1 cellular context compared by ENCODE assay signal in the genomic region with DNA sequence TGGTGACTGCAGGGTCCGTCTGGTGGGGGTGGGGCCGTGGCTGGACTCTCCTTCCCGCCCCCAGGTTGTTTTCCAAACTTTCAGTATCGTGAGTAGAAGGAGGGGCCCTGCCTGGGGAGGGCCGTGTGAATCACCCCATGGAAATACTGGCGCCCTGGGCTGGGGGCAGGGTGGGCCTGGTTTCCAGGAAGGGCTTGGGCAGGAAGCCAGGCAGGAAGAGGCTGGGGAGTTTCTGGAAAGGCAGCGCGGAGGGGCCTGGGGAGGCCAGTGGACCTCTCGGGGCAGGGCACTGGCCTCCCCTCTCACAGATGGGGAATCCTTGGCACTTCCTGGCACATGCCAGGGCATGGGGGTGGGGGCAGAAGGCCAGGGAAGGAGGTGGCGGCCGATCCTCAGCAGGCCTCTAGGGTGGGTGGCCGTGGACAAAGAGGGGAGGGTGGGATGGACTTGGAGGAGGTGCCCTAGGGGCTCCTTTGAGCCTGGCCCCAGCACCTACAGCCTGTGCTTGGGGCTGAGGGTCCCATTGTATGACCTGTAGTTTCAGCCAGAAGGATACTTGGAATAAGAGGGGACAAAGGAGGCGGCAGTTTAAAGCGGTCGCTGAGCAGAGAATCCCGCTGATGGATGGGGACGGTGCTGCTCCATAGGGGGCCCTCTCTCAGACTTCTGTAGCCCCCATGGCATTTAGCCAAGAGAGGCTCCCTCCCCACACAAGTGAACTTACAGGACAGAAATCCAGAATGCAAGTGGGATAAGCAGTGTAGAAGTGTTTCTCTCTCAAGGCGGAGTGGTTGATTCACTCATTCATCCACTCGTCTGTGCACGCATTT.
TF ChIP-seq lines count a peak whose summit lies in the region.

No MANE protein-coding gene starts in this region.

TF ChIP-seq in SK-N-SH, 30 proteins besides CTCF, POLR2A, EP300 and RAD21:
- peak; percentile 59; the same call in 1 of the 2 replicates for TF ChIP-seq MXI1 (IDR thresholded peaks at IDR 0.05; ENCODE audit: low read depth, low read length)
- TF ChIP-seq, protein P1, sequence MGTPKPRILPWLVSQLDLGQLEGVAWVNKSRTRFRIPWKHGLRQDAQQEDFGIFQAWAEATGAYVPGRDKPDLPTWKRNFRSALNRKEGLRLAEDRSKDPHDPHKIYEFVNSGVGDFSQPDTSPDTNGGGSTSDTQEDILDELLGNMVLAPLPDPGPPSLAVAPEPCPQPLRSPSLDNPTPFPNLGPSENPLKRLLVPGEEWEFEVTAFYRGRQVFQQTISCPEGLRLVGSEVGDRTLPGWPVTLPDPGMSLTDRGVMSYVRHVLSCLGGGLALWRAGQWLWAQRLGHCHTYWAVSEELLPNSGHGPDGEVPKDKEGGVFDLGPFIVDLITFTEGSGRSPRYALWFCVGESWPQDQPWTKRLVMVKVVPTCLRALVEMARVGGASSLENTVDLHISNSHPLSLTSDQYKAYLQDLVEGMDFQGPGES (IDR thresholded peaks at IDR 0.05; ENCODE audit: low read depth, low read length): no peak
- TF ChIP-seq SIN3A (IDR thresholded peaks at IDR 0.05; ENCODE audit: borderline replicate concordance, low read depth, low read length): no peak
- TF ChIP-seq POLR2AphosphoS5 (IDR thresholded peaks at IDR 0.05; ENCODE audit: low read depth, low read length): peak; percentile 57
- TF ChIP-seq FOXM1 (IDR thresholded peaks at IDR 0.05; ENCODE audit: low read depth): 0 out of 2 replicates have a peak, but pooled peaks have one; percentile 27
- TF ChIP-seq TCF12 (IDR thresholded peaks at IDR 0.05): peak; percentile 79
- TF ChIP-seq NFIC (IDR thresholded peaks at IDR 0.05; ENCODE audit: borderline replicate concordance): peak; percentile 92
- TF ChIP-seq, protein P2, sequence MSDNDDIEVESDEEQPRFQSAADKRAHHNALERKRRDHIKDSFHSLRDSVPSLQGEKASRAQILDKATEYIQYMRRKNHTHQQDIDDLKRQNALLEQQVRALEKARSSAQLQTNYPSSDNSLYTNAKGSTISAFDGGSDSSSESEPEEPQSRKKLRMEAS (IDR thresholded peaks at IDR 0.05; ENCODE audit: low read depth): peak; percentile 51; the same call in 1 of the 2 replicates
- peak; percentile 53 for TF ChIP-seq CHD2 (IDR thresholded peaks at IDR 0.05; ENCODE audit: low read length, partially characterized antibody)
- TF ChIP-seq ELF1 (IDR thresholded peaks at IDR 0.05): peak; percentile 73
- TF ChIP-seq, protein P3, sequence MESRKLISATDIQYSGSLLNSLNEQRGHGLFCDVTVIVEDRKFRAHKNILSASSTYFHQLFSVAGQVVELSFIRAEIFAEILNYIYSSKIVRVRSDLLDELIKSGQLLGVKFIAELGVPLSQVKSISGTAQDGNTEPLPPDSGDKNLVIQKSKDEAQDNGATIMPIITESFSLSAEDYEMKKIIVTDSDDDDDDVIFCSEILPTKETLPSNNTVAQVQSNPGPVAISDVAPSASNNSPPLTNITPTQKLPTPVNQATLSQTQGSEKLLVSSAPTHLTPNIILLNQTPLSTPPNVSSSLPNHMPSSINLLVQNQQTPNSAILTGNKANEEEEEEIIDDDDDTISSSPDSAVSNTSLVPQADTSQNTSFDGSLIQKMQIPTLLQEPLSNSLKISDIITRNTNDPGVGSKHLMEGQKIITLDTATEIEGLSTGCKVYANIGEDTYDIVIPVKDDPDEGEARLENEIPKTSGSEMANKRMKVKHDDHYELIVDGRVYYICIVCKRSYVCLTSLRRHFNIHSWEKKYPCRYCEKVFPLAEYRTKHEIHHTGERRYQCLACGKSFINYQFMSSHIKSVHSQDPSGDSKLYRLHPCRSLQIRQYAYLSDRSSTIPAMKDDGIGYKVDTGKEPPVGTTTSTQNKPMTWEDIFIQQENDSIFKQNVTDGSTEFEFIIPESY (IDR thresholded peaks at IDR 0.05; ENCODE audit: borderline replicate concordance, low read depth): no peak
- peak; percentile 86; the same call in 1 of the 2 replicates for TF ChIP-seq TEAD4 (IDR thresholded peaks at IDR 0.05; ENCODE audit: borderline replicate concordance, insufficient read depth)
- TF ChIP-seq SMC3 (IDR thresholded peaks at IDR 0.05; ENCODE audit: low read depth, low read length): no peak
- TF ChIP-seq YY1 (IDR thresholded peaks at IDR 0.05; ENCODE audit: low read depth): no peak
- no peak for TF ChIP-seq TAF1 (IDR thresholded peaks at IDR 0.05; ENCODE audit: borderline replicate concordance, low read depth, low read length)
- no peak; the same call in 1 of the 2 replicates for TF ChIP-seq RCOR1 (IDR thresholded peaks at IDR 0.05; ENCODE audit: low read length)
- peak; percentile 53; the same call in 1 of the 2 replicates for TF ChIP-seq JUND (IDR thresholded peaks at IDR 0.05)
- TF ChIP-seq FOSL2 (IDR thresholded peaks at IDR 0.05; ENCODE audit: borderline replicate concordance, low read depth): peak; percentile 74; the same call in 1 of the 2 replicates
- TF ChIP-seq EZH2phosphoT487 (IDR thresholded peaks at IDR 0.05; ENCODE audit: borderline replicate concordance, low read depth): no peak
- TF ChIP-seq NRF1 (IDR thresholded peaks at IDR 0.05; ENCODE audit: low read depth, low read length): no peak
- TF ChIP-seq, protein P4, sequence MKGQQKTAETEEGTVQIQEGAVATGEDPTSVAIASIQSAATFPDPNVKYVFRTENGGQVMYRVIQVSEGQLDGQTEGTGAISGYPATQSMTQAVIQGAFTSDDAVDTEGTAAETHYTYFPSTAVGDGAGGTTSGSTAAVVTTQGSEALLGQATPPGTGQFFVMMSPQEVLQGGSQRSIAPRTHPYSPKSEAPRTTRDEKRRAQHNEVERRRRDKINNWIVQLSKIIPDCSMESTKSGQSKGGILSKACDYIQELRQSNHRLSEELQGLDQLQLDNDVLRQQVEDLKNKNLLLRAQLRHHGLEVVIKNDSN (IDR thresholded peaks at IDR 0.05; ENCODE audit: borderline replicate concordance, low read depth): no peak
- TF ChIP-seq, protein P5, sequence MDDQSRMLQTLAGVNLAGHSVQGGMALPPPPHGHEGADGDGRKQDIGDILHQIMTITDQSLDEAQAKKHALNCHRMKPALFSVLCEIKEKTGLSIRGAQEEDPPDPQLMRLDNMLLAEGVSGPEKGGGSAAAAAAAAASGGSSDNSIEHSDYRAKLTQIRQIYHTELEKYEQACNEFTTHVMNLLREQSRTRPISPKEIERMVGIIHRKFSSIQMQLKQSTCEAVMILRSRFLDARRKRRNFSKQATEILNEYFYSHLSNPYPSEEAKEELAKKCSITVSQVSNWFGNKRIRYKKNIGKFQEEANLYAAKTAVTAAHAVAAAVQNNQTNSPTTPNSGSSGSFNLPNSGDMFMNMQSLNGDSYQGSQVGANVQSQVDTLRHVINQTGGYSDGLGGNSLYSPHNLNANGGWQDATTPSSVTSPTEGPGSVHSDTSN (IDR thresholded peaks at IDR 0.05): no peak; the same call in 1 of the 2 replicates
- no peak for TF ChIP-seq GATA2 (CRISPR knock-in tag; IDR thresholded peaks at IDR 0.05)
